Comparison of ENCODE assay signal across 10 cellular contexts in genomic region chr20:41480054-41480770, GRCh38.
A peak's percentile ranks its signal among the peaks of the same experiment; 100 is the strongest.
DNase-seq lines count a peak whose midpoint lies in the region; ATAC-seq and TF ChIP-seq lines count a peak whose summit lies in the region.
"Had no signal": no experiment of that assay in that cellular context is flagged by ENCODE, and none has a peak within 500 bp of the region (broad histone marks: within the 10 kb centered on the region; RNA-seq: fewer than 3 reads in every experiment).

No MANE protein-coding gene starts in this region.

- no peaks in the 10 kb centered on the region for H3K9me2 ChIP-seq in Karpas-422 (replicated peaks; ENCODE audit: insufficient read depth, low read length)

- H3K27ac ChIP-seq in Karpas-422 (ENCODE audit: low read length) (peak overlapping the region; percentile 43), transverse colon (no peak overlapping the region), mammary epithelial cell (ENCODE audit: insufficient read depth, low read depth, low read length) (no peak overlapping the region)
- H3K27ac ChIP-seq: hepatocyte had no signal

- ATAC-seq in activated CD8-positive, alpha-beta T cell treated with anti-CD3 and anti-CD28 coated beads, Interleukin-2, amount 10 ng/mL, durations not matched to agents 7 days and 5 days: peak; percentile 70
- no peak for ATAC-seq in HG03045 (IDR thresholded peaks at IDR 0.05; ENCODE audit: unreplicated experiment)
- ATAC-seq: Right ventricle myocardium inferior had no signal

- H3K4me1 ChIP-seq in Karpas-422 (ENCODE audit: low read length) (peaks cover 17% of the 10 kb centered on the region), transverse colon (peaks cover 0 to 29% (median 7%) of the 10 kb centered on the region in 4 donors), mammary epithelial cell (ENCODE audit: insufficient read depth, low read length) (peaks cover 11% of the 10 kb centered on the region)

- DNase-seq in DMS53 treated with DMSO at 0.1 percent for 48 hours (lab: John Stamatoyannopoulos, UW; ENCODE audit: unreplicated experiment): peak; percentile 50
- peak; percentile 57 for DNase-seq in Karpas-422
- DNase-seq in activated CD8-positive, alpha-beta T cell treated with anti-CD3 and anti-CD28 coated beads, Interleukin-2, amount 10 ng/mL, durations not matched to agents 7 days and 5 days: peak; percentile 33
- peak; percentile 39 for DNase-seq in myocyte (ENCODE audit: low read depth)
- DNase-seq in transverse colon: no peak
- no peak for DNase-seq in mammary epithelial cell
- DNase-seq: H7 had no signal

- WGBS in transverse colon (ENCODE audit: low coverage in 1 of 2), 2 donors: 58 to 79% methylated on average over 2 of the region's 2 CpGs
- 78% methylated on average over 2 of the region's 2 CpGs for WGBS in mammary epithelial cell (ENCODE audit: low coverage, missing lambda C conversion rate)

- peak overlapping the region; percentile 66 for H3K27ac Mint-ChIP-seq in activated CD8-positive, alpha-beta T cell treated with anti-CD3 and anti-CD28 coated beads, Interleukin-2, amount 10 ng/mL, durations not matched to agents 7 days and 5 days

- H3K4me2 ChIP-seq in Karpas-422 (ENCODE audit: low read depth, low read length, poor library complexity, severe bottlenecking) (peak overlapping the region; percentile 27), mammary epithelial cell (ENCODE audit: insufficient read depth, low read depth, low read length) (no peak overlapping the region)
- H3K4me2 ChIP-seq: hepatocyte had no signal

- H3K9ac ChIP-seq in Karpas-422 (ENCODE audit: low read length) (0 out of 2 replicates have a peak overlapping the region, but pooled peaks have one; percentile 18), mammary epithelial cell (ENCODE audit: insufficient read depth, low read length) (no peak overlapping the region)

- TF ChIP-seq CTCF in transverse colon (IDR thresholded peaks at IDR 0.05) (no peak), mammary epithelial cell (conservative IDR thresholded peaks at IDR 0.05 in 1 of 2, IDR thresholded peaks at IDR 0.05 in 1 of 2; ENCODE audit: extremely low read depth in 1 of 2, insufficient read depth in 1 of 2, low read depth in 1 of 2, low read length in 2 of 2) (no peak)

- no peaks in the 10 kb centered on the region for H3K27me3 ChIP-seq in Karpas-422 (ENCODE audit: low read length)
- H3K27me3 ChIP-seq in transverse colon: no peaks in the 10 kb centered on the region
- no peaks in the 10 kb centered on the region for H3K27me3 ChIP-seq in mammary epithelial cell (ENCODE audit: insufficient read depth, low read length)
- H3K27me3 ChIP-seq: hepatocyte had no signal

- no peaks in the 10 kb centered on the region for H3K9me3 Mint-ChIP-seq in activated CD8-positive, alpha-beta T cell treated with anti-CD3 and anti-CD28 coated beads, Interleukin-2, amount 10 ng/mL, durations not matched to agents 7 days and 5 days (ENCODE audit: insufficient read depth)

- dilution Hi-C loops in mammary epithelial cell (cut with HindIII; ENCODE audit: low sequenced_read_pairs): no loop called here

- H4K20me1 ChIP-seq in Karpas-422 (ENCODE audit: insufficient read depth, low read depth, low read length) (no peaks in the 10 kb centered on the region), mammary epithelial cell (ENCODE audit: insufficient read depth, low read length) (no peaks in the 10 kb centered on the region)

- peaks cover 35% of the 10 kb centered on the region for H3K36me3 Mint-ChIP-seq in activated CD8-positive, alpha-beta T cell treated with anti-CD3 and anti-CD28 coated beads, Interleukin-2, amount 10 ng/mL, durations not matched to agents 7 days and 5 days (ENCODE audit: low read depth)

- H3K9me3 ChIP-seq in Karpas-422 (ENCODE audit: low read length) (no peaks in the 10 kb centered on the region), transverse colon (no peaks in the 10 kb centered on the region), mammary epithelial cell (replicated peaks; ENCODE audit: insufficient read depth, low read length) (no peaks in the 10 kb centered on the region)

- H3K4me1 Mint-ChIP-seq in activated CD8-positive, alpha-beta T cell treated with anti-CD3 and anti-CD28 coated beads, Interleukin-2, amount 10 ng/mL, durations not matched to agents 7 days and 5 days (ENCODE audit: low read depth): peaks cover 25% of the 10 kb centered on the region

- 0 out of 2 replicates have a peak, but pooled peaks cover 3% of the 10 kb centered on the region for H3K36me3 ChIP-seq in Karpas-422 (ENCODE audit: insufficient read depth, low read length)
- peaks cover 0 to 10% (median 0%) of the 10 kb centered on the region in 4 donors for H3K36me3 ChIP-seq in transverse colon
- H3K36me3 ChIP-seq in mammary epithelial cell (ENCODE audit: insufficient read depth, low read length): peaks cover 4% of the 10 kb centered on the region

- TF ChIP-seq EP300 in transverse colon (IDR thresholded peaks at IDR 0.05; ENCODE audit: low read depth): no peak

- H3K4me3 Mint-ChIP-seq in activated CD8-positive, alpha-beta T cell treated with anti-CD3 and anti-CD28 coated beads, Interleukin-2, amount 10 ng/mL, durations not matched to agents 7 days and 5 days: no peak overlapping the region

- in situ Hi-C loops in transverse colon (cut with MboI; ENCODE audit: low pct_ligation_motif_present in 1 of 4, low pct_unique_long_range_greater_than_20kb in 1 of 4, low sequenced_read_pairs in 3 of 4) (no loop called here), mammary epithelial cell (cut with MboI; ENCODE audit: low sequenced_read_pairs in 2 of 2) (no loop called here)

- no peak overlapping the region for H2AFZ ChIP-seq in Karpas-422 (ENCODE audit: low read length)
- H2AFZ ChIP-seq in mammary epithelial cell (ENCODE audit: low read depth, low read length): no peak overlapping the region
- H2AFZ ChIP-seq: hepatocyte had no signal

- BruUV-seq in mammary epithelial cell (replicated peaks; lab: Mats Ljungman, UMichigan): no TSS peak

- H3K27me3 Mint-ChIP-seq in activated CD8-positive, alpha-beta T cell treated with anti-CD3 and anti-CD28 coated beads, Interleukin-2, amount 10 ng/mL, durations not matched to agents 7 days and 5 days (ENCODE audit: low read depth): no peaks in the 10 kb centered on the region

- CTCF ChIA-PET in activated CD8-positive, alpha-beta T cell treated with anti-CD3 and anti-CD28 coated beads, Interleukin-2, amount 10 ng/mL, durations not matched to agents 7 days and 5 days (lab: Charles Lee): interaction anchor here (1.4 kb wide), 1 partner anchor 9 kb away, joined by 4 read pairs; no protein-coding TSS in a partner anchor
- CTCF ChIA-PET in mammary epithelial cell (lab: Charles Lee; ENCODE audit: low non-redundant PET): no interaction called here

- H3K4me3 ChIP-seq in Karpas-422 (ENCODE audit: low read length) (no peak overlapping the region), transverse colon (no peak overlapping the region), mammary epithelial cell (replicated peaks in 1 of 3; ENCODE audit: insufficient read depth in 1 of 3, low read depth in 2 of 3, low read length in 3 of 3) (no peak overlapping the region)
- H3K4me3 ChIP-seq: hepatocyte had no signal

- POLR2A ChIA-PET in activated CD8-positive, alpha-beta T cell treated with anti-CD3 and anti-CD28 coated beads, Interleukin-2, amount 10 ng/mL, durations not matched to agents 7 days and 5 days (lab: Charles Lee): no interaction called here

- intact Hi-C loops in transverse colon (cut with DNase I; ENCODE audit: low total_unique reads): no loop called here
- intact Hi-C loops in mammary epithelial cell (cut with micrococcal nuclease): no loop called here

- H3K79me2 ChIP-seq in Karpas-422 (ENCODE audit: low read length) (no peaks in the 10 kb centered on the region), mammary epithelial cell (ENCODE audit: insufficient read depth, low read length) (no peaks in the 10 kb centered on the region)
- H3K79me2 ChIP-seq: hepatocyte had no signal

- no peak for TF ChIP-seq POLR2A in transverse colon (IDR thresholded peaks at IDR 0.05)

Comparison
In these comparisons a context has a peak if more than half of its experiments do, and no peak if none do; other contexts are left out.
1. DNase-seq: peak in DMS53 treated with DMSO at 0.1 percent for 48 hours (single experiment), Karpas-422 (single experiment), activated CD8-positive, alpha-beta T cell treated with anti-CD3 and anti-CD28 coated beads, Interleukin-2, amount 10 ng/mL, durations not matched to agents 7 days and 5 days (single experiment) and myocyte (single experiment); none in transverse colon (single experiment) and mammary epithelial cell (single experiment).